ENCODE assay signal across 1 cellular context in genomic region chr17:59330314-59330942, GRCh38.
TF ChIP-seq lines count a peak whose summit lies in the region.

No MANE protein-coding gene starts in this region.

TF ChIP-seq in HepG2, 621 proteins besides CTCF, POLR2A, EP300 and RAD21 (continued from another document and continues in another):
- TF ChIP-seq, protein P1, sequence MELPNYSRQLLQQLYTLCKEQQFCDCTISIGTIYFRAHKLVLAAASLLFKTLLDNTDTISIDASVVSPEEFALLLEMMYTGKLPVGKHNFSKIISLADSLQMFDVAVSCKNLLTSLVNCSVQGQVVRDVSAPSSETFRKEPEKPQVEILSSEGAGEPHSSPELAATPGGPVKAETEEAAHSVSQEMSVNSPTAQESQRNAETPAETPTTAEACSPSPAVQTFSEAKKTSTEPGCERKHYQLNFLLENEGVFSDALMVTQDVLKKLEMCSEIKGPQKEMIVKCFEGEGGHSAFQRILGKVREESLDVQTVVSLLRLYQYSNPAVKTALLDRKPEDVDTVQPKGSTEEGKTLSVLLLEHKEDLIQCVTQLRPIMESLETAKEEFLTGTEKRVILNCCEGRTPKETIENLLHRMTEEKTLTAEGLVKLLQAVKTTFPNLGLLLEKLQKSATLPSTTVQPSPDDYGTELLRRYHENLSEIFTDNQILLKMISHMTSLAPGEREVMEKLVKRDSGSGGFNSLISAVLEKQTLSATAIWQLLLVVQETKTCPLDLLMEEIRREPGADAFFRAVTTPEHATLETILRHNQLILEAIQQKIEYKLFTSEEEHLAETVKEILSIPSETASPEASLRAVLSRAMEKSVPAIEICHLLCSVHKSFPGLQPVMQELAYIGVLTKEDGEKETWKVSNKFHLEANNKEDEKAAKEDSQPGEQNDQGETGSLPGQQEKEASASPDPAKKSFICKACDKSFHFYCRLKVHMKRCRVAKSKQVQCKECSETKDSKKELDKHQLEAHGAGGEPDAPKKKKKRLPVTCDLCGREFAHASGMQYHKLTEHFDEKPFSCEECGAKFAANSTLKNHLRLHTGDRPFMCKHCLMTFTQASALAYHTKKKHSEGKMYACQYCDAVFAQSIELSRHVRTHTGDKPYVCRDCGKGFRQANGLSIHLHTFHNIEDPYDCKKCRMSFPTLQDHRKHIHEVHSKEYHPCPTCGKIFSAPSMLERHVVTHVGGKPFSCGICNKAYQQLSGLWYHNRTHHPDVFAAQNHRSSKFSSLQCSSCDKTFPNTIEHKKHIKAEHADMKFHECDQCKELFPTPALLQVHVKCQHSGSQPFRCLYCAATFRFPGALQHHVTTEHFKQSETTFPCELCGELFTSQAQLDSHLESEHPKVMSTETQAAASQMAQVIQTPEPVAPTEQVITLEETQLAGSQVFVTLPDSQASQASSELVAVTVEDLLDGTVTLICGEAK (IDR thresholded peaks at IDR 0.05): no peak
- TF ChIP-seq, protein P1 (CRISPR knock-in tag; IDR thresholded peaks at IDR 0.05): peak; percentile 63
- no peak; the same call in 1 of the 2 replicates for TF ChIP-seq ZNF563 (CRISPR knock-in tag; IDR thresholded peaks at IDR 0.05)
- TF ChIP-seq, protein P2, sequence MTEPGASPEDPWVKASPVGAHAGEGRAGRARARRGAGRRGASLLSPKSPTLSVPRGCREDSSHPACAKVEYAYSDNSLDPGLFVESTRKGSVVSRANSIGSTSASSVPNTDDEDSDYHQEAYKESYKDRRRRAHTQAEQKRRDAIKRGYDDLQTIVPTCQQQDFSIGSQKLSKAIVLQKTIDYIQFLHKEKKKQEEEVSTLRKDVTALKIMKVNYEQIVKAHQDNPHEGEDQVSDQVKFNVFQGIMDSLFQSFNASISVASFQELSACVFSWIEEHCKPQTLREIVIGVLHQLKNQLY (CRISPR knock-in tag; IDR thresholded peaks at IDR 0.05): peak; percentile 30; the same call in 1 of the 2 replicates
- 0 out of 2 replicates have a peak, but pooled peaks have one; percentile 41 for TF ChIP-seq HNRNPL (IDR thresholded peaks at IDR 0.05; ENCODE audit: low read depth, low read length)
- TF ChIP-seq CHD2 (IDR thresholded peaks at IDR 0.05; ENCODE audit: low read depth, low read length): no peak
- TF ChIP-seq GFI1 (CRISPR knock-in tag; IDR thresholded peaks at IDR 0.05; ENCODE audit: borderline replicate concordance): no peak
- TF ChIP-seq MIXL1 (CRISPR knock-in tag; IDR thresholded peaks at IDR 0.05): peak; percentile 91
- TF ChIP-seq ZNF557 (CRISPR knock-in tag; IDR thresholded peaks at IDR 0.05): peak; percentile 92
- TF ChIP-seq, protein P3, sequence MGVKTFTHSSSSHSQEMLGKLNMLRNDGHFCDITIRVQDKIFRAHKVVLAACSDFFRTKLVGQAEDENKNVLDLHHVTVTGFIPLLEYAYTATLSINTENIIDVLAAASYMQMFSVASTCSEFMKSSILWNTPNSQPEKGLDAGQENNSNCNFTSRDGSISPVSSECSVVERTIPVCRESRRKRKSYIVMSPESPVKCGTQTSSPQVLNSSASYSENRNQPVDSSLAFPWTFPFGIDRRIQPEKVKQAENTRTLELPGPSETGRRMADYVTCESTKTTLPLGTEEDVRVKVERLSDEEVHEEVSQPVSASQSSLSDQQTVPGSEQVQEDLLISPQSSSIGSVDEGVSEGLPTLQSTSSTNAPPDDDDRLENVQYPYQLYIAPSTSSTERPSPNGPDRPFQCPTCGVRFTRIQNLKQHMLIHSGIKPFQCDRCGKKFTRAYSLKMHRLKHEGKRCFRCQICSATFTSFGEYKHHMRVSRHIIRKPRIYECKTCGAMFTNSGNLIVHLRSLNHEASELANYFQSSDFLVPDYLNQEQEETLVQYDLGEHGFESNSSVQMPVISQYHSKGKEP (CRISPR knock-in tag; IDR thresholded peaks at IDR 0.05): no peak
- TF ChIP-seq, protein P4, sequence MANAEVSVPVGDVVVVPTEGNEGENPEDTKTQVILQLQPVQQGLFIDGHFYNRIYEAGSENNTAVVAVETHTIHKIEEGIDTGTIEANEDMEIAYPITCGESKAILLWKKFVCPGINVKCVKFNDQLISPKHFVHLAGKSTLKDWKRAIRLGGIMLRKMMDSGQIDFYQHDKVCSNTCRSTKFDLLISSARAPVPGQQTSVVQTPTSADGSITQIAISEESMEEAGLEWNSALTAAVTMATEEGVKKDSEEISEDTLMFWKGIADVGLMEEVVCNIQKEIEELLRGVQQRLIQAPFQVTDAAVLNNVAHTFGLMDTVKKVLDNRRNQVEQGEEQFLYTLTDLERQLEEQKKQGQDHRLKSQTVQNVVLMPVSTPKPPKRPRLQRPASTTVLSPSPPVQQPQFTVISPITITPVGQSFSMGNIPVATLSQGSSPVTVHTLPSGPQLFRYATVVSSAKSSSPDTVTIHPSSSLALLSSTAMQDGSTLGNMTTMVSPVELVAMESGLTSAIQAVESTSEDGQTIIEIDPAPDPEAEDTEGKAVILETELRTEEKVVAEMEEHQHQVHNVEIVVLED (CRISPR knock-in tag; IDR thresholded peaks at IDR 0.05; ENCODE audit: borderline replicate concordance): no peak; the same call in 1 of the 2 replicates
- TF ChIP-seq ZNF510 (CRISPR knock-in tag; IDR thresholded peaks at IDR 0.05; ENCODE audit: low read depth): no peak
- no peak for TF ChIP-seq PRDM4 (CRISPR knock-in tag; IDR thresholded peaks at IDR 0.05; ENCODE audit: borderline replicate concordance)
- no peak for TF ChIP-seq STAT5B (CRISPR knock-in tag; IDR thresholded peaks at IDR 0.05)
- no peak for TF ChIP-seq HNRNPK (IDR thresholded peaks at IDR 0.05; ENCODE audit: low read depth, low read length, poor library complexity, severe bottlenecking)
- TF ChIP-seq MEF2D (CRISPR knock-in tag; IDR thresholded peaks at IDR 0.05): peak; percentile 65
- TF ChIP-seq ZFP90 (CRISPR knock-in tag; IDR thresholded peaks at IDR 0.05; ENCODE audit: borderline replicate concordance): peak; percentile 81; the same call in 1 of the 2 replicates
- no peak for TF ChIP-seq TERF1 (CRISPR knock-in tag; IDR thresholded peaks at IDR 0.05)
- TF ChIP-seq SOX6 (IDR thresholded peaks at IDR 0.05): no peak
- TF ChIP-seq SOX6 (CRISPR knock-in tag; IDR thresholded peaks at IDR 0.05): peak; percentile 70
- TF ChIP-seq NR2F6 (IDR thresholded peaks at IDR 0.05): peak; percentile 78
- TF ChIP-seq NR2F6 (CRISPR knock-in tag; IDR thresholded peaks at IDR 0.05): peak; percentile 81
- TF ChIP-seq ATAD3A (CRISPR knock-in tag; IDR thresholded peaks at IDR 0.05): no peak
- TF ChIP-seq, protein P5, sequence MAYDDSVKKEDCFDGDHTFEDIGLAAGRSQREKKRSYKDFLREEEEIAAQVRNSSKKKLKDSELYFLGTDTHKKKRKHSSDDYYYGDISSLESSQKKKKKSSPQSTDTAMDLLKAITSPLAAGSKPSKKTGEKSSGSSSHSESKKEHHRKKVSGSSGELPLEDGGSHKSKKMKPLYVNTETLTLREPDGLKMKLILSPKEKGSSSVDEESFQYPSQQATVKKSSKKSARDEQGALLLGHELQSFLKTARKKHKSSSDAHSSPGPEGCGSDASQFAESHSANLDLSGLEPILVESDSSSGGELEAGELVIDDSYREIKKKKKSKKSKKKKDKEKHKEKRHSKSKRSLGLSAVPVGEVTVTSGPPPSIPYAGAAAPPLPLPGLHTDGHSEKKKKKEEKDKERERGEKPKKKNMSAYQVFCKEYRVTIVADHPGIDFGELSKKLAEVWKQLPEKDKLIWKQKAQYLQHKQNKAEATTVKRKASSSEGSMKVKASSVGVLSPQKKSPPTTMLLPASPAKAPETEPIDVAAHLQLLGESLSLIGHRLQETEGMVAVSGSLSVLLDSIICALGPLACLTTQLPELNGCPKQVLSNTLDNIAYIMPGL (CRISPR knock-in tag; IDR thresholded peaks at IDR 0.05; ENCODE audit: borderline replicate concordance in 1 of 2, low read depth in 1 of 2): no peak; a peak in 1 of 4 replicates
- TF ChIP-seq RARA (CRISPR knock-in tag; IDR thresholded peaks at IDR 0.05): peak; percentile 65
- TF ChIP-seq NFIB (CRISPR knock-in tag; IDR thresholded peaks at IDR 0.05; ENCODE audit: borderline replicate concordance): no peak
- no peak for TF ChIP-seq TAF15 (IDR thresholded peaks at IDR 0.05; ENCODE audit: low read depth, low read length, poor library complexity, severe bottlenecking)
- TF ChIP-seq PHF5A (CRISPR knock-in tag; IDR thresholded peaks at IDR 0.05; ENCODE audit: low read depth, unreplicated experiment): no peak
- TF ChIP-seq, protein P6, sequence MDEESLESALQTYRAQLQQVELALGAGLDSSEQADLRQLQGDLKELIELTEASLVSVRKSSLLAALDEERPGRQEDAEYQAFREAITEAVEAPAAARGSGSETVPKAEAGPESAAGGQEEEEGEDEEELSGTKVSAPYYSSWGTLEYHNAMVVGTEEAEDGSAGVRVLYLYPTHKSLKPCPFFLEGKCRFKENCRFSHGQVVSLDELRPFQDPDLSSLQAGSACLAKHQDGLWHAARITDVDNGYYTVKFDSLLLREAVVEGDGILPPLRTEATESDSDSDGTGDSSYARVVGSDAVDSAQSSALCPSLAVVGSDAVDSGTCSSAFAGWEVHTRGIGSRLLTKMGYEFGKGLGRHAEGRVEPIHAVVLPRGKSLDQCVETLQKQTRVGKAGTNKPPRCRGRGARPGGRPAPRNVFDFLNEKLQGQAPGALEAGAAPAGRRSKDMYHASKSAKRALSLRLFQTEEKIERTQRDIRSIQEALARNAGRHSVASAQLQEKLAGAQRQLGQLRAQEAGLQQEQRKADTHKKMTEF (CRISPR knock-in tag; IDR thresholded peaks at IDR 0.05): peak; percentile 55
- TF ChIP-seq CENPT (CRISPR knock-in tag; IDR thresholded peaks at IDR 0.05; ENCODE audit: low read depth): no peak
- TF ChIP-seq, protein P7, sequence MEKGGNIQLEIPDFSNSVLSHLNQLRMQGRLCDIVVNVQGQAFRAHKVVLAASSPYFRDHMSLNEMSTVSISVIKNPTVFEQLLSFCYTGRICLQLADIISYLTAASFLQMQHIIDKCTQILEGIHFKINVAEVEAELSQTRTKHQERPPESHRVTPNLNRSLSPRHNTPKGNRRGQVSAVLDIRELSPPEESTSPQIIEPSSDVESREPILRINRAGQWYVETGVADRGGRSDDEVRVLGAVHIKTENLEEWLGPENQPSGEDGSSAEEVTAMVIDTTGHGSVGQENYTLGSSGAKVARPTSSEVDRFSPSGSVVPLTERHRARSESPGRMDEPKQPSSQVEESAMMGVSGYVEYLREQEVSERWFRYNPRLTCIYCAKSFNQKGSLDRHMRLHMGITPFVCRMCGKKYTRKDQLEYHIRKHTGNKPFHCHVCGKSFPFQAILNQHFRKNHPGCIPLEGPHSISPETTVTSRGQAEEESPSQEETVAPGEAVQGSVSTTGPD (CRISPR knock-in tag; IDR thresholded peaks at IDR 0.05): no peak
- peak; percentile 98 for TF ChIP-seq ELF3 (CRISPR knock-in tag; IDR thresholded peaks at IDR 0.05)
- no peak for TF ChIP-seq IKZF1 (IDR thresholded peaks at IDR 0.05)
- TF ChIP-seq SIX4 (CRISPR knock-in tag; IDR thresholded peaks at IDR 0.05): no peak
- TF ChIP-seq TRAFD1 (CRISPR knock-in tag; IDR thresholded peaks at IDR 0.05; ENCODE audit: borderline replicate concordance): no peak
